In the genomic region with DNA sequence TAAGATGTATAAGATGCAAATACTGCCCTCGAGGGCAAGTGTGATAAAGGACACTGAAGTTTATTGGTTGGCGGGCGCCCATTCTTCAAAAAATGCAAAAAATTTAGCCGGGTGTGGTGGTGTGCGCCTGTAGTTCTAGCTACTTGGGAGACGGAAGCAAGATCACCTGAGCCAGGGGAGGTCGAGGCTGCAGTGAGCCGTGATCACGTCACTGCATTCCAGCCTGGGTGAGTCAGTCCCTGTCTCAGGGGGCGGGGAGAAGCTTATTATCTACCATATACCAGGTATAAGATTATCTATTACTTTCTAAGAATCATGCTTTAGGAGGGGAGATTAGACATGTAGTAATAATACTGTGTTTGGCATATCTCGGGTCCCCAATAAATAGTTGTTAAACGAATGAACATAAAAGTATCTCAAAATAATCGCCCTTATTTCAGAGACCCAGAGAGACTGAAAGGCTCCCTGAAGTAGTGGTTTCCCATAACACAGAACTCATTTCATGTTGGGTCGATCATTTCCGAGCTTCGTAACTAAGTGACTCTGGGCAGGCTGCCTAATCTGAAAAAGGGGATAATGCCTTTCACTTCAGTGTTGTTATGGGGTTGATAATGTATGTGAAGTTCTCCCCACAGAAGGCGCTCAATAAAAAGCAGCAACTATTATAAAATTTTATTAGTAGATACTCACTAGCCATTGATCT, we compare ENCODE assay signal across 8 cellular contexts. TPM values are rescaled to one million over a fixed set of nuclear protein-coding genes. Genes with fewer than 3 reads are reported as not detected.
DNase-seq lines count a peak whose midpoint lies in the region; ATAC-seq and TF ChIP-seq lines count a peak whose summit lies in the region.

No MANE protein-coding gene starts in this region.

- H3K27me3 ChIP-seq in gastroesophageal sphincter (no peaks in the 10 kb centered on the region), gastrocnemius medialis (no peaks in the 10 kb centered on the region)

- no peak for TF ChIP-seq POLR2A in gastroesophageal sphincter (IDR thresholded peaks at IDR 0.05)
- no peak for TF ChIP-seq POLR2A in gastrocnemius medialis (IDR thresholded peaks at IDR 0.05)

- H3K9me3 Mint-ChIP-seq in activated CD8-positive, alpha-beta T cell treated with anti-CD3 and anti-CD28 coated beads, Interleukin-2, amount 10 ng/mL, durations not matched to agents 7 days and 5 days (ENCODE audit: insufficient read depth), result no peaks in the 10 kb centered on the region

- CTCF ChIA-PET in activated CD8-positive, alpha-beta T cell treated with anti-CD3 and anti-CD28 coated beads, Interleukin-2, amount 10 ng/mL, durations not matched to agents 7 days and 5 days (lab: Charles Lee), result interaction anchor here (0.9 to 4.6 kb wide), 7 partner anchors 10 to 124 kb away, joined by 3 to 20 read pairs (median 11); a partner anchor contains a TSS

- intact Hi-C loops in gastrocnemius medialis (cut with DNase I; ENCODE audit: low total_unique reads), result loop anchor here (5.0 to 10.0 kb wide), 4 partner anchors 107 to 630 kb away; a partner anchor contains a TSS

- in situ Hi-C loops in gastrocnemius medialis (cut with MboI; ENCODE audit: low sequenced_read_pairs in 4 of 4), result loop anchor here (25.0 kb wide), 2 partner anchors 357 to 382 kb away; a partner anchor contains a TSS

- peak overlapping the region; percentile 75 to 97 (median 92) for H3K27ac ChIP-seq in gastroesophageal sphincter
- H3K27ac ChIP-seq in gastrocnemius medialis, result peak overlapping the region; percentile 90 to 95 (median 91)

- 36 to 42% methylated on average over 17 of the region's 17 CpGs for WGBS in gastroesophageal sphincter (ENCODE audit: low coverage in 1 of 2), 2 donors

- no peaks in the 10 kb centered on the region for H3K9me3 ChIP-seq in gastroesophageal sphincter
- H3K9me3 ChIP-seq in gastrocnemius medialis, result no peaks in the 10 kb centered on the region

- H3K36me3 ChIP-seq in gastroesophageal sphincter, result no peaks in the 10 kb centered on the region
- H3K36me3 ChIP-seq in gastrocnemius medialis, result no peaks in the 10 kb centered on the region

- TF ChIP-seq CTCF in gastroesophageal sphincter (IDR thresholded peaks at IDR 0.05) (no peak), gastrocnemius medialis (IDR thresholded peaks at IDR 0.05 in 4 of 5, conservative IDR thresholded peaks at IDR 0.05 in 1 of 5) (no peak)

- H3K27ac Mint-ChIP-seq in activated CD8-positive, alpha-beta T cell treated with anti-CD3 and anti-CD28 coated beads, Interleukin-2, amount 10 ng/mL, durations not matched to agents 7 days and 5 days, result peak overlapping the region; percentile 95

- H3K36me3 Mint-ChIP-seq in activated CD8-positive, alpha-beta T cell treated with anti-CD3 and anti-CD28 coated beads, Interleukin-2, amount 10 ng/mL, durations not matched to agents 7 days and 5 days (ENCODE audit: low read depth), result peaks cover 22% of the 10 kb centered on the region

- H3K4me3 ChIP-seq in gastroesophageal sphincter (peak overlapping the region; percentile 64 to 79), gastrocnemius medialis (peak overlapping the region; percentile 87 to 95 (median 90))

- H3K4me3 Mint-ChIP-seq in activated CD8-positive, alpha-beta T cell treated with anti-CD3 and anti-CD28 coated beads, Interleukin-2, amount 10 ng/mL, durations not matched to agents 7 days and 5 days, result peak overlapping the region; percentile 92

- DNase-seq in activated naive CD4-positive, alpha-beta T cell treated with Interleukin-2 at 50 U/mL for 16 hours, result peak; percentile 32
- no peak for DNase-seq in activated naive CD4-positive, alpha-beta T cell (lab: John Stamatoyannopoulos, UW)
- DNase-seq in activated CD8-positive, alpha-beta T cell treated with anti-CD3 and anti-CD28 coated beads, Interleukin-2, amount 10 ng/mL, durations not matched to agents 7 days and 5 days, result no peak
- DNase-seq in gastrocnemius medialis (no peak), epidermal melanocyte (ENCODE audit: insufficient read length, low spot score) (no peak), DMS79 (lab: John Stamatoyannopoulos, UW) (no peak)

- no peak for ATAC-seq in activated CD8-positive, alpha-beta T cell treated with anti-CD3 and anti-CD28 coated beads, Interleukin-2, amount 10 ng/mL, durations not matched to agents 7 days and 5 days
- ATAC-seq in gastroesophageal sphincter (no peak), gastrocnemius medialis (no peak), GM21619 (IDR thresholded peaks at IDR 0.05; ENCODE audit: unreplicated experiment) (no peak)

- TF ChIP-seq EP300 in gastroesophageal sphincter (IDR thresholded peaks at IDR 0.05), result no peak

- peaks cover 40% of the 10 kb centered on the region for H3K4me1 Mint-ChIP-seq in activated CD8-positive, alpha-beta T cell treated with anti-CD3 and anti-CD28 coated beads, Interleukin-2, amount 10 ng/mL, durations not matched to agents 7 days and 5 days (ENCODE audit: low read depth)

- H3K27me3 Mint-ChIP-seq in activated CD8-positive, alpha-beta T cell treated with anti-CD3 and anti-CD28 coated beads, Interleukin-2, amount 10 ng/mL, durations not matched to agents 7 days and 5 days (ENCODE audit: low read depth), result no peaks in the 10 kb centered on the region

- peaks cover 3 to 32% (median 14%) of the 10 kb centered on the region in 3 donors for H3K4me1 ChIP-seq in gastroesophageal sphincter
- peaks cover 26 to 27% of the 10 kb centered on the region in 2 donors for H3K4me1 ChIP-seq in gastrocnemius medialis

- POLR2A ChIA-PET in activated CD8-positive, alpha-beta T cell treated with anti-CD3 and anti-CD28 coated beads, Interleukin-2, amount 10 ng/mL, durations not matched to agents 7 days and 5 days (lab: Charles Lee), result interaction anchor here (0.7 to 4.3 kb wide), 4 partner anchors 9 to 160 kb away, joined by 3 to 26 read pairs (median 4); a partner anchor contains a TSS

RNA-seq across cellular contexts. Expression of a gene that starts 1.2 kb away (rescaled TPM):
- total RNA-seq in activated CD8-positive, alpha-beta T cell treated with anti-CD3 and anti-CD28 coated beads, Interleukin-2, amount 10 ng/mL, durations not matched to agents 7 days and 5 days, result 10 to 100 TPM; 36.8 to 37.6 TPM
- 10 to 100 TPM in 1 of 4 donors, 1 to 10 TPM in 3; 7.0 to 10.9 (median 8.7) TPM for total RNA-seq in gastroesophageal sphincter
- 10 to 100 TPM in 3 of 4 donors, 1 to 10 TPM in 1; 8.5 to 30.6 (median 17.0) TPM for total RNA-seq in gastrocnemius medialis

RNA-seq across cellular contexts. Expression of a gene that starts 1.9 kb away (rescaled TPM):
- 1 to 10 TPM; 5.8 TPM for total RNA-seq in activated CD8-positive, alpha-beta T cell treated with anti-CD3 and anti-CD28 coated beads, Interleukin-2, amount 10 ng/mL, durations not matched to agents 7 days and 5 days
- total RNA-seq in gastroesophageal sphincter (not detected), gastrocnemius medialis (not detected)

RNA-seq across cellular contexts. Expression of a gene that starts 57.0 kb away (rescaled TPM):
- total RNA-seq in activated CD8-positive, alpha-beta T cell treated with anti-CD3 and anti-CD28 coated beads, Interleukin-2, amount 10 ng/mL, durations not matched to agents 7 days and 5 days, result not detected
- total RNA-seq in gastroesophageal sphincter (1 to 10 TPM in 1 of 4 donors, under 1 TPM in 2, not detected in 1; 0.27 to 2.3 (median 0.54) TPM), gastrocnemius medialis (not detected)

Comparison
In these comparisons a context has a peak if more than half of its experiments do, and no peak if none do; other contexts are left out.
1. RNA of a gene that starts 1.9 kb away (total RNA-seq): 5.8 TPM in activated CD8-positive, alpha-beta T cell treated with anti-CD3 and anti-CD28 coated beads, Interleukin-2, amount 10 ng/mL, durations not matched to agents 7 days and 5 days; not detected in gastroesophageal sphincter and not detected in gastrocnemius medialis; every median in the first group is over 4 times any median in the second.